In the genomic region with DNA sequence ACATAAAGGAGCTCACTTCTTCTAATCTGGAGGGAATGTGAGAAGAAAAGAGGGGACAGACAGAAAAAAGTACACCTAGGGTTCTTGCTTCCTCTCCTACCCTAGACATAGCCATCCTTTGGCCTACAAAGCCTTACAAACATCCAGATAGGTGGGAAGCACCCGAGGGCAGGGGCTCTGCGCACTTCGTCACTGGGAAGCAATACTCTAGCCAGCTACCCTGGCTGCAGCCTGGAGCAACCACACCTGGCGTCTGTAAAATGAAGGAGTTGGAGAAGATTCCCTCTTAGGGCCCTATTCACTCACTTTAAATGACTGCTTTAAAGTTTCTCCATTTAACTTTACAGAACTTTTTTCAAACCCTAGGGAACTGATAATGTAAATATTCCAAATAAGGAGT, we compare ENCODE assay signal across 8 cellular contexts.
"Had no signal": no experiment of that assay in that cellular context is flagged by ENCODE, and none has a peak within 500 bp of the region (broad histone marks: within the 10 kb centered on the region; RNA-seq: fewer than 3 reads in every experiment).

No MANE protein-coding gene starts in this region.

- H3K9me3 Mint-ChIP-seq: HFFc6 had no signal

- H3K4me2 ChIP-seq: KMS-11 had no signal

- H3K27ac Mint-ChIP-seq: HFFc6 had no signal

- H3K9ac ChIP-seq: KMS-11 had no signal

- DNase-seq: GOT3, HFFc6, IMR-90, Karpas-422 had no signal

- H3K9me3 ChIP-seq: HAP-1 had no signal

- H3K36me3 ChIP-seq: HAP-1 had no signal

- H3K4me3 ChIP-seq: HAP-1, K562 had no signal

- H3K27ac ChIP-seq: KMS-11 had no signal

- H3K4me3 Mint-ChIP-seq: HFFc6 had no signal

- ATAC-seq: HCT116, K562 had no signal
